In genomic region chr17:78240839-78241238, GRCh38 we compare ENCODE assay signal across 24 cellular contexts. TPM values are rescaled to one million over a fixed set of nuclear protein-coding genes. Genes with fewer than 3 reads are reported as not detected.
"Had no signal": no experiment of that assay in that cellular context is flagged by ENCODE, and none has a peak within 500 bp of the region (broad histone marks: within the 10 kb centered on the region; RNA-seq: fewer than 3 reads in every experiment).

No MANE protein-coding gene starts in this region.

- H3K9me3 ChIP-seq: ascending aorta, esophagus muscularis mucosa, gastrocnemius medialis, pancreas, psoas muscle, right atrium auricular region, uterus had no signal

- H3K4me1 ChIP-seq: ascending aorta, pancreas, psoas muscle, right atrium auricular region, tibial nerve, uterus had no signal

- H3K4me3 ChIP-seq: ascending aorta, esophagus muscularis mucosa, gastrocnemius medialis, pancreas, psoas muscle, right atrium auricular region, tibial nerve, uterus had no signal

- ATAC-seq: activated CD8-positive, alpha-beta T cell treated with anti-CD3 and anti-CD28 coated beads, Interleukin-2, amount 10 ng/mL, durations not matched to agents 7 days and 5 days; effector memory CD8-positive, alpha-beta T cell; gastrocnemius medialis had no signal

- H3K27me3 ChIP-seq: ascending aorta, brain microvascular endothelial cell, esophagus muscularis mucosa, gastrocnemius medialis, pancreas, right atrium auricular region, tibial nerve, uterus had no signal

- H3K4me1 Mint-ChIP-seq: activated naive CD4-positive, alpha-beta T cell treated with anti-CD3 and anti-CD28 coated beads, Interleukin-2, amount 50 U/mL, for 24 hours had no signal

- H3K9me3 Mint-ChIP-seq: activated naive CD4-positive, alpha-beta T cell treated with anti-CD3 and anti-CD28 coated beads, Interleukin-2, amount 50 U/mL, for 24 hours; effector memory CD8-positive, alpha-beta T cell; natural killer cell treated with Interleukin-12 subunit alpha and Interleukin-12 subunit beta and Interleukin-15 and Interleukin-18, amount 100 ng/mL, for 72 hours; stimulated activated naive CD8-positive, alpha-beta T cell treated with anti-CD3 and anti-CD28 coated beads, Interleukin-15, Interleukin-2, amounts not matched to agents 100 ng/mL and 50 ng/mL, for 24 hours had no signal

- H3K36me3 ChIP-seq: ascending aorta, brain microvascular endothelial cell, esophagus muscularis mucosa, gastrocnemius medialis, pancreas, right atrium auricular region, tibial nerve, uterus had no signal

- DNase-seq: activated CD4-positive, alpha-beta T cell treated with anti-CD3 and anti-CD28 coated beads for 1 hour; activated CD4-positive, alpha-beta T cell treated with anti-CD3 and anti-CD28 coated beads, Interleukin-2, amount 50 U/mL, for 1 hour; activated CD8-positive, alpha-beta T cell treated with anti-CD3 and anti-CD28 coated beads, Interleukin-2, amount 10 ng/mL, durations not matched to agents 7 days and 5 days; activated gamma-delta T cell; central memory CD4-positive, alpha-beta T cell; effector memory CD8-positive, alpha-beta T cell; gastrocnemius medialis; left ventricle myocardium superior; pancreas; psoas muscle; stimulated activated CD4-positive, alpha-beta T cell treated with anti-CD3 and anti-CD28 coated beads, Interleukin-12 subunit alpha, Interleukin-12 subunit beta, amount 100 ng/mL, for 4 hours; stimulated activated CD4-positive, alpha-beta T cell treated with anti-CD3 and anti-CD28 coated beads, Interleukin-4, amount 100 ng/mL, for 4 hours; T-helper 9 cell; uterus had no signal

- H3K4me3 Mint-ChIP-seq: activated CD8-positive, alpha-beta T cell treated with anti-CD3 and anti-CD28 coated beads, Interleukin-2, amount 10 ng/mL, durations not matched to agents 7 days and 5 days; activated naive CD4-positive, alpha-beta T cell treated with anti-CD3 and anti-CD28 coated beads, Interleukin-2, amount 50 U/mL, for 24 hours; activated T-helper 1 cell treated with anti-CD3 and anti-CD28 coated beads, Interleukin-12 subunit alpha, Interleukin-12 subunit beta, Interleukin-2, Interleukin-4 antibody, amounts not matched to agents 30 ng/mL and 10 ng/mL and 1 ng/mL, durations not matched to agents 14 hours and 24 hours and 36 hours; effector memory CD8-positive, alpha-beta T cell; natural killer cell treated with Interleukin-12 subunit alpha and Interleukin-12 subunit beta and Interleukin-15 and Interleukin-18, amount 100 ng/mL, for 72 hours; stimulated activated naive CD8-positive, alpha-beta T cell treated with anti-CD3 and anti-CD28 coated beads, Interleukin-15, Interleukin-2, amounts not matched to agents 100 ng/mL and 50 ng/mL, for 24 hours had no signal

- H3K27me3 Mint-ChIP-seq: activated naive CD4-positive, alpha-beta T cell treated with anti-CD3 and anti-CD28 coated beads, Interleukin-2, amount 50 U/mL, for 24 hours; effector memory CD8-positive, alpha-beta T cell; natural killer cell treated with Interleukin-12 subunit alpha and Interleukin-12 subunit beta and Interleukin-15 and Interleukin-18, amount 100 ng/mL, for 72 hours; stimulated activated naive CD8-positive, alpha-beta T cell treated with anti-CD3 and anti-CD28 coated beads, Interleukin-15, Interleukin-2, amounts not matched to agents 100 ng/mL and 50 ng/mL, for 24 hours had no signal

- H3K27ac Mint-ChIP-seq: activated CD8-positive, alpha-beta T cell treated with anti-CD3 and anti-CD28 coated beads, Interleukin-2, amount 10 ng/mL, durations not matched to agents 7 days and 5 days; activated T-helper 1 cell treated with anti-CD3 and anti-CD28 coated beads, Interleukin-12 subunit alpha, Interleukin-12 subunit beta, Interleukin-2, Interleukin-4 antibody, amounts not matched to agents 30 ng/mL and 10 ng/mL and 1 ng/mL, durations not matched to agents 14 hours and 24 hours and 36 hours; stimulated activated naive CD8-positive, alpha-beta T cell treated with anti-CD3 and anti-CD28 coated beads, Interleukin-15, Interleukin-2, amounts not matched to agents 100 ng/mL and 50 ng/mL, for 24 hours had no signal

- H3K27ac ChIP-seq: ascending aorta, brain microvascular endothelial cell, esophagus muscularis mucosa, gastrocnemius medialis, pancreas, psoas muscle, right atrium auricular region, tibial nerve, uterus had no signal

- H3K36me3 Mint-ChIP-seq: activated naive CD4-positive, alpha-beta T cell treated with anti-CD3 and anti-CD28 coated beads, Interleukin-2, amount 50 U/mL, for 24 hours; natural killer cell treated with Interleukin-12 subunit alpha and Interleukin-12 subunit beta and Interleukin-15 and Interleukin-18, amount 100 ng/mL, for 72 hours had no signal

RNA-seq across cellular contexts. Expression of gene TMEM235, which starts 9.4 kb away (rescaled TPM):
- total RNA-seq: activated CD8-positive, alpha-beta T cell treated with anti-CD3 and anti-CD28 coated beads, Interleukin-2, amount 10 ng/mL, durations not matched to agents 7 days and 5 days; activated T-helper 1 cell treated with anti-CD3 and anti-CD28 coated beads, Interleukin-12 subunit alpha, Interleukin-12 subunit beta, Interleukin-2, Interleukin-4 antibody, amounts not matched to agents 30 ng/mL and 10 ng/mL and 1 ng/mL, durations not matched to agents 14 hours and 24 hours and 36 hours; ascending aorta; esophagus muscularis mucosa; gastrocnemius medialis; left ventricle myocardium superior; natural killer cell treated with Interleukin-12 subunit alpha and Interleukin-12 subunit beta and Interleukin-15 and Interleukin-18, amount 100 ng/mL, for 72 hours; pancreas; psoas muscle; right atrium auricular region; skeletal muscle tissue; tibial nerve; uterus had no signal

RNA-seq across cellular contexts. Expression of gene TK1, which starts 54.0 kb away (rescaled TPM):
- total RNA-seq: ascending aorta had no signal
